Comparison of ENCODE assay signal across 30 cellular contexts in the genomic region with DNA sequence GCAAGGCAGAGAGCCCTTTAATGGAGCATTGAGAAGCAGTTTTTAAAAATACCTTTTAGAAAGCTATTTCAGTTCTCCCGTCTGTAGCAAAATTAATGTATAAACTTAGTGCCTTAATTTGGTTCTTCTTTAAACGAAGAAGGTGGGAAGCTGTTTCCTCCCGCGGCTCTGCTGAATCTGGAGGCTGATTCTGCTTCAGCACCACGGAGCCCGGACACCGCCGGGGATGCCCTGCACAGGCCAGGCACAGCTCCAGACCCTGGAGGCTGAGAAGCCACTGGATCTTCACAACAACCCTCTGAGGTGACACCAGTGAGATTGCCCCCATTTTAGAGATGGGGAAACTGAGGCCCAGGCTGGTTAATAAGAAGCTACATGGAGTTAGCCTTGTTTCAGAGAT.
A peak's percentile ranks its signal among the peaks of the same experiment; 100 is the strongest.
DNase-seq lines count a peak whose midpoint lies in the region; ATAC-seq, FAIRE-seq and TF ChIP-seq lines count a peak whose summit lies in the region.
"Had no signal": no experiment of that assay in that cellular context is flagged by ENCODE, and none has a peak within 500 bp of the region (broad histone marks: within the 10 kb centered on the region; RNA-seq: fewer than 3 reads in every experiment).

No MANE protein-coding gene starts in this region.

- DNase-seq in A549 (ENCODE audit: low read depth in 1 of 2, low spot score in 1 of 2) (no peak), GM23338 (ENCODE audit: low spot score) (no peak), chondrocyte (ENCODE audit: low spot score) (peak; percentile 52), posterior vena cava (ENCODE audit: low spot score) (peak; percentile 62), SW 1271 (lab: John Stamatoyannopoulos, UW) (no peak), EL (no peak)
- DNase-seq: activated CD4-positive, alpha-beta T cell treated with anti-CD3 and anti-CD28 coated beads, Interleukin-2, amount 50 U/mL, for 1 hour; activated CD8-positive, alpha-beta memory T cell treated with anti-CD3 and anti-CD28 coated beads, Interleukin-2, amount 10 ng/mL, durations not matched to agents 7 days and 5 days; activated naive CD4-positive, alpha-beta T cell; activated T-cell treated with anti-CD3 and anti-CD28 coated beads, Interleukin-2, amount 50 U/mL, for 48 hours; amniotic stem cell; cortex of kidney; GF-D8; heart right ventricle; Kasumi-1; mesenchymal stem cell; MV-4-11; NCI-H146; NCI-H524 treated with DMSO at 0.1 percent for 48 hours; PC-3; SHP77; stimulated activated naive CD8-positive, alpha-beta T cell treated with anti-CD3 and anti-CD28 coated beads, Interleukin-15, Interleukin-2, amounts not matched to agents 100 U/mL and 50 U/mL, for 24 hours; T1000 had no signal

- no peaks in the 10 kb centered on the region for H3K9me3 ChIP-seq in A549
- H3K9me3 ChIP-seq: Caco-2, neutrophil, prostate gland had no signal

- H3K4me3 ChIP-seq in A549 (no peak overlapping the region), GM23338 (no peak overlapping the region)
- H3K4me3 ChIP-seq: BLaER1 treated with 17β-estradiol and CSF1 and Interleukin-3, amounts not matched to agents 10 nM and 100 nM; heart right ventricle; prostate gland had no signal

- no peak for TF ChIP-seq RAD21 in A549 (conservative IDR thresholded peaks at IDR 0.05 in 1 of 2, IDR thresholded peaks at IDR 0.05 in 1 of 2)

- H3K79me2 ChIP-seq in GM23338 (replicated peaks; ENCODE audit: insufficient read depth): no peaks in the 10 kb centered on the region

- POLR2A ChIA-PET in A549 (lab: Yijun Ruan, JAX): no interaction called here

- H3K4me3 Mint-ChIP-seq in GM23338: no peak overlapping the region
- no peak overlapping the region for H3K4me3 Mint-ChIP-seq in chondrocyte (ENCODE audit: unreplicated experiment)
- H3K4me3 Mint-ChIP-seq: activated CD8-positive, alpha-beta memory T cell treated with anti-CD3 and anti-CD28 coated beads, Interleukin-2, amount 10 ng/mL, durations not matched to agents 7 days and 5 days had no signal

- FAIRE-seq in A549 (lab: Jason Lieb, UNC): no peak

- no peaks in the 10 kb centered on the region for H3K4me1 ChIP-seq in A549
- H3K4me1 ChIP-seq in GM23338 (ENCODE audit: insufficient read depth): no peaks in the 10 kb centered on the region
- H3K4me1 ChIP-seq: Caco-2, heart right ventricle, prostate gland had no signal

- H4K20me1 ChIP-seq in GM23338 (replicated peaks; ENCODE audit: insufficient read depth): no peaks in the 10 kb centered on the region

- H3K27ac Mint-ChIP-seq in GM23338: no peak overlapping the region
- H3K27ac Mint-ChIP-seq in chondrocyte (ENCODE audit: unreplicated experiment): no peak overlapping the region
- H3K27ac Mint-ChIP-seq: activated CD8-positive, alpha-beta memory T cell treated with anti-CD3 and anti-CD28 coated beads, Interleukin-2, amount 10 ng/mL, durations not matched to agents 7 days and 5 days had no signal

- no peak for TF ChIP-seq EP300 in A549 (IDR thresholded peaks at IDR 0.05)

- H3K4me1 Mint-ChIP-seq in GM23338: peaks cover 4% of the 10 kb centered on the region; the same call in 1 of the 3 replicates
- no peaks in the 10 kb centered on the region for H3K4me1 Mint-ChIP-seq in chondrocyte (ENCODE audit: low read depth)
- H3K4me1 Mint-ChIP-seq: activated CD8-positive, alpha-beta memory T cell treated with anti-CD3 and anti-CD28 coated beads, Interleukin-2, amount 10 ng/mL, durations not matched to agents 7 days and 5 days had no signal

- no peak overlapping the region for H2AFZ ChIP-seq in GM23338

- H3K27me3 Mint-ChIP-seq in GM23338 (ENCODE audit: insufficient read depth, low read depth, poor library complexity) (peaks cover 3% of the 10 kb centered on the region), chondrocyte (ENCODE audit: low read depth) (peaks cover 14% of the 10 kb centered on the region)
- H3K27me3 Mint-ChIP-seq: activated CD8-positive, alpha-beta memory T cell treated with anti-CD3 and anti-CD28 coated beads, Interleukin-2, amount 10 ng/mL, durations not matched to agents 7 days and 5 days had no signal

- no peak for TF ChIP-seq POLR2A in A549 (IDR thresholded peaks at IDR 0.05; ENCODE audit: low read length)

- H3F3A ChIP-seq in GM23338 (replicated peaks; ENCODE audit: low read depth): no peaks in the 10 kb centered on the region

- no peak overlapping the region for H3K4me2 ChIP-seq in A549
- no peak overlapping the region for H3K4me2 ChIP-seq in GM23338

- intact Hi-C loops in posterior vena cava (cut with DNase I): no loop called here

- WGBS in A549 (ENCODE audit: missing lambda C conversion rate): 70% methylated on average over 8 of the region's 8 CpGs

- H3K27me3 ChIP-seq in GM23338 (ENCODE audit: insufficient read depth): no peaks in the 10 kb centered on the region
- H3K27me3 ChIP-seq: BLaER1 treated with 17β-estradiol and CSF1 and Interleukin-3, amounts not matched to agents 10 nM and 100 nM; heart right ventricle; neutrophil had no signal

- ATAC-seq in A549 (no peak), GM23338 (peak; percentile 64), HG03025 (IDR thresholded peaks at IDR 0.05; ENCODE audit: low FRiP score, unreplicated experiment) (no peak)
- ATAC-seq: activated CD8-positive, alpha-beta memory T cell treated with anti-CD3 and anti-CD28 coated beads, Interleukin-2, amount 10 ng/mL, durations not matched to agents 7 days and 5 days; esophagus mucosa; PC-3; stimulated activated naive CD8-positive, alpha-beta T cell treated with anti-CD3 and anti-CD28 coated beads, Interleukin-15, Interleukin-2, amounts not matched to agents 100 U/mL and 50 U/mL, for 24 hours had no signal

- TF ChIP-seq CTCF in A549 (IDR thresholded peaks at IDR 0.05) (no peak), GM23338 (conservative IDR thresholded peaks at IDR 0.05; ENCODE audit: low read depth in 2 of 2) (no peak), chondrocyte (IDR thresholded peaks at IDR 0.05) (no peak)

- H3K36me3 Mint-ChIP-seq in GM23338 (ENCODE audit: low read depth): no peaks in the 10 kb centered on the region
- H3K36me3 Mint-ChIP-seq in chondrocyte (ENCODE audit: low read depth): peaks cover 3% of the 10 kb centered on the region
- H3K36me3 Mint-ChIP-seq: activated CD8-positive, alpha-beta memory T cell treated with anti-CD3 and anti-CD28 coated beads, Interleukin-2, amount 10 ng/mL, durations not matched to agents 7 days and 5 days had no signal

- no peaks in the 10 kb centered on the region for H3K36me3 ChIP-seq in GM23338 (ENCODE audit: insufficient read depth)
- H3K36me3 ChIP-seq: BLaER1 treated with 17β-estradiol and CSF1 and Interleukin-3, amounts not matched to agents 10 nM and 100 nM; heart right ventricle; neutrophil; prostate gland had no signal

- no peaks in the 10 kb centered on the region for H3K9me2 ChIP-seq in GM23338 (ENCODE audit: insufficient read depth)

- H3K27ac ChIP-seq in A549: no peak overlapping the region
- H3K27ac ChIP-seq in GM23338 (ENCODE audit: low read depth): no peak overlapping the region
- H3K27ac ChIP-seq: BLaER1 treated with 17β-estradiol and CSF1 and Interleukin-3, amounts not matched to agents 10 nM and 100 nM; heart right ventricle; HL-60; neutrophil; prostate gland had no signal

- peaks cover 13% of the 10 kb centered on the region for H3K9me3 Mint-ChIP-seq in GM23338
- H3K9me3 Mint-ChIP-seq in chondrocyte (ENCODE audit: low read depth): peaks cover 5% of the 10 kb centered on the region

- CTCF ChIA-PET in A549 (lab: Yijun Ruan, JAX): interaction anchor here (0.6 to 1.5 kb wide), 3 partner anchors 13 to 497 kb away, joined by 3 to 4 read pairs (median 3); no protein-coding TSS in a partner anchor

TF ChIP-seq in A549, 52 proteins besides CTCF, POLR2A, EP300 and RAD21 (continues in another document):
- TF ChIP-seq SREBF2 (IDR thresholded peaks at IDR 0.05): no peak

TF ChIP-seq in GM23338, 12 proteins besides CTCF, POLR2A, EP300 and RAD21:
- no peak for TF ChIP-seq EZH2phosphoT487 (IDR thresholded peaks at IDR 0.05; ENCODE audit: unreplicated experiment)
- TF ChIP-seq, protein P1, sequence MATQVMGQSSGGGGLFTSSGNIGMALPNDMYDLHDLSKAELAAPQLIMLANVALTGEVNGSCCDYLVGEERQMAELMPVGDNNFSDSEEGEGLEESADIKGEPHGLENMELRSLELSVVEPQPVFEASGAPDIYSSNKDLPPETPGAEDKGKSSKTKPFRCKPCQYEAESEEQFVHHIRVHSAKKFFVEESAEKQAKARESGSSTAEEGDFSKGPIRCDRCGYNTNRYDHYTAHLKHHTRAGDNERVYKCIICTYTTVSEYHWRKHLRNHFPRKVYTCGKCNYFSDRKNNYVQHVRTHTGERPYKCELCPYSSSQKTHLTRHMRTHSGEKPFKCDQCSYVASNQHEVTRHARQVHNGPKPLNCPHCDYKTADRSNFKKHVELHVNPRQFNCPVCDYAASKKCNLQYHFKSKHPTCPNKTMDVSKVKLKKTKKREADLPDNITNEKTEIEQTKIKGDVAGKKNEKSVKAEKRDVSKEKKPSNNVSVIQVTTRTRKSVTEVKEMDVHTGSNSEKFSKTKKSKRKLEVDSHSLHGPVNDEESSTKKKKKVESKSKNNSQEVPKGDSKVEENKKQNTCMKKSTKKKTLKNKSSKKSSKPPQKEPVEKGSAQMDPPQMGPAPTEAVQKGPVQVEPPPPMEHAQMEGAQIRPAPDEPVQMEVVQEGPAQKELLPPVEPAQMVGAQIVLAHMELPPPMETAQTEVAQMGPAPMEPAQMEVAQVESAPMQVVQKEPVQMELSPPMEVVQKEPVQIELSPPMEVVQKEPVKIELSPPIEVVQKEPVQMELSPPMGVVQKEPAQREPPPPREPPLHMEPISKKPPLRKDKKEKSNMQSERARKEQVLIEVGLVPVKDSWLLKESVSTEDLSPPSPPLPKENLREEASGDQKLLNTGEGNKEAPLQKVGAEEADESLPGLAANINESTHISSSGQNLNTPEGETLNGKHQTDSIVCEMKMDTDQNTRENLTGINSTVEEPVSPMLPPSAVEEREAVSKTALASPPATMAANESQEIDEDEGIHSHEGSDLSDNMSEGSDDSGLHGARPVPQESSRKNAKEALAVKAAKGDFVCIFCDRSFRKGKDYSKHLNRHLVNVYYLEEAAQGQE (IDR thresholded peaks at IDR 0.05; ENCODE audit: unreplicated experiment): peak; percentile 60

Comparison
In these comparisons a context has a peak if more than half of its experiments do, and no peak if none do; other contexts are left out.
1. DNase-seq: peak in chondrocyte (single experiment) and posterior vena cava (single experiment); none in A549 (0 of 2), GM23338 (single experiment), SW 1271 (0 of 2) and EL (single experiment).